Comparison of ENCODE assay signal across 1 cellular context in genomic region chr12:46374286-46374685, GRCh38.
TF ChIP-seq lines count a peak whose summit lies in the region.

No MANE protein-coding gene starts in this region.

TF ChIP-seq in SK-N-SH treated with all-trans-retinoic acid at 6 μM for 48 hours, 23 proteins besides CTCF, POLR2A, EP300 and RAD21 (continued from another document):
- TF ChIP-seq, protein P1, sequence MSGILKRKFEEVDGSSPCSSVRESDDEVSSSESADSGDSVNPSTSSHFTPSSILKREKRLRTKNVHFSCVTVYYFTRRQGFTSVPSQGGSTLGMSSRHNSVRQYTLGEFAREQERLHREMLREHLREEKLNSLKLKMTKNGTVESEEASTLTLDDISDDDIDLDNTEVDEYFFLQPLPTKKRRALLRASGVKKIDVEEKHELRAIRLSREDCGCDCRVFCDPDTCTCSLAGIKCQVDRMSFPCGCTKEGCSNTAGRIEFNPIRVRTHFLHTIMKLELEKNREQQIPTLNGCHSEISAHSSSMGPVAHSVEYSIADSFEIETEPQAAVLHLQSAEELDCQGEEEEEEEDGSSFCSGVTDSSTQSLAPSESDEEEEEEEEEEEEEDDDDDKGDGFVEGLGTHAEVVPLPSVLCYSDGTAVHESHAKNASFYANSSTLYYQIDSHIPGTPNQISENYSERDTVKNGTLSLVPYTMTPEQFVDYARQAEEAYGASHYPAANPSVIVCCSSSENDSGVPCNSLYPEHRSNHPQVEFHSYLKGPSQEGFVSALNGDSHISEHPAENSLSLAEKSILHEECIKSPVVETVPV (CRISPR knock-in tag; IDR thresholded peaks at IDR 0.05): no peak
TF ChIP-seq in SK-N-SH treated with all-trans-retinoic acid at 6 μM for 48 hours: peak in this region for 0.
